Comparison of ENCODE assay signal across 9 cellular contexts in genomic region chr6:108621117-108621516, GRCh38.
A peak's percentile ranks its signal among the peaks of the same experiment; 100 is the strongest.
DNase-seq lines count a peak whose midpoint lies in the region; ATAC-seq and TF ChIP-seq lines count a peak whose summit lies in the region.
"Had no signal": no experiment of that assay in that cellular context is flagged by ENCODE, and none has a peak within 500 bp of the region (broad histone marks: within the 10 kb centered on the region; RNA-seq: fewer than 3 reads in every experiment).

No MANE protein-coding gene starts in this region.

- ATAC-seq in SK-N-SH treated with all-trans-retinoic acid at 6 μM for 48 hours = peak; percentile 35
- ATAC-seq in stimulated activated naive CD8-positive, alpha-beta T cell treated with anti-CD3 and anti-CD28 coated beads, Interleukin-15, Interleukin-2, amounts not matched to agents 100 U/mL and 50 U/mL, for 24 hours = peak; percentile 92

- peak; percentile 30 for DNase-seq in activated T-cell treated with anti-CD3 and anti-CD28 coated beads for 48 hours (ENCODE audit: low read depth)
- DNase-seq in activated T-cell treated with anti-CD3 and anti-CD28 coated beads, Interleukin-2, amount 50 U/mL, for 1 hour = no peak
- peak; percentile 62 for DNase-seq in glomerular visceral epithelial cell (ENCODE audit: extremely low spot score)
- DNase-seq in stimulated activated naive CD8-positive, alpha-beta T cell treated with anti-CD3 and anti-CD28 coated beads, Interleukin-15, Interleukin-2, amounts not matched to agents 100 U/mL and 50 U/mL, for 24 hours = peak; percentile 30
- no peak for DNase-seq in HuH-7 (ENCODE audit: low spot score)
- no peak for DNase-seq in NCI-H146 treated with DMSO at 0.1 percent for 48 hours (lab: John Stamatoyannopoulos, UW; ENCODE audit: unreplicated experiment)
- no peak for DNase-seq in AML-193 (lab: John Stamatoyannopoulos, UW)
- DNase-seq: NCI-H1092 had no signal

TF ChIP-seq in SK-N-SH treated with all-trans-retinoic acid at 6 μM for 48 hours, 23 proteins besides CTCF, POLR2A, EP300 and RAD21:
- TF ChIP-seq ZC3H10 (CRISPR knock-in tag; IDR thresholded peaks at IDR 0.05) (no peak), CSDC2 (CRISPR knock-in tag; IDR thresholded peaks at IDR 0.05) (no peak), RARB (CRISPR knock-in tag; IDR thresholded peaks at IDR 0.05) (no peak), ESRRG (CRISPR knock-in tag; IDR thresholded peaks at IDR 0.05) (no peak), SNAI2 (CRISPR knock-in tag; IDR thresholded peaks at IDR 0.05) (no peak), ZNF8 (CRISPR knock-in tag; IDR thresholded peaks at IDR 0.05) (no peak), ARNTL (CRISPR knock-in tag; IDR thresholded peaks at IDR 0.05; ENCODE audit: borderline replicate concordance, low read depth) (no peak), ZFP3 (CRISPR knock-in tag; IDR thresholded peaks at IDR 0.05) (no peak), PPARA (CRISPR knock-in tag; IDR thresholded peaks at IDR 0.05; ENCODE audit: borderline replicate concordance) (no peak), TCF4 (CRISPR knock-in tag; IDR thresholded peaks at IDR 0.05; ENCODE audit: borderline replicate concordance) (no peak), GLIS3 (CRISPR knock-in tag; IDR thresholded peaks at IDR 0.05) (no peak), OSR1 (CRISPR knock-in tag; IDR thresholded peaks at IDR 0.05) (no peak), ZNF565 (CRISPR knock-in tag; conservative IDR thresholded peaks at IDR 0.05; ENCODE audit: low read depth) (no peak), ISL1 (CRISPR knock-in tag; IDR thresholded peaks at IDR 0.05) (no peak), BACH2 (CRISPR knock-in tag; IDR thresholded peaks at IDR 0.05; ENCODE audit: borderline replicate concordance) (no peak), ZFP30 (CRISPR knock-in tag; IDR thresholded peaks at IDR 0.05) (no peak)
- TF ChIP-seq, protein P1, sequence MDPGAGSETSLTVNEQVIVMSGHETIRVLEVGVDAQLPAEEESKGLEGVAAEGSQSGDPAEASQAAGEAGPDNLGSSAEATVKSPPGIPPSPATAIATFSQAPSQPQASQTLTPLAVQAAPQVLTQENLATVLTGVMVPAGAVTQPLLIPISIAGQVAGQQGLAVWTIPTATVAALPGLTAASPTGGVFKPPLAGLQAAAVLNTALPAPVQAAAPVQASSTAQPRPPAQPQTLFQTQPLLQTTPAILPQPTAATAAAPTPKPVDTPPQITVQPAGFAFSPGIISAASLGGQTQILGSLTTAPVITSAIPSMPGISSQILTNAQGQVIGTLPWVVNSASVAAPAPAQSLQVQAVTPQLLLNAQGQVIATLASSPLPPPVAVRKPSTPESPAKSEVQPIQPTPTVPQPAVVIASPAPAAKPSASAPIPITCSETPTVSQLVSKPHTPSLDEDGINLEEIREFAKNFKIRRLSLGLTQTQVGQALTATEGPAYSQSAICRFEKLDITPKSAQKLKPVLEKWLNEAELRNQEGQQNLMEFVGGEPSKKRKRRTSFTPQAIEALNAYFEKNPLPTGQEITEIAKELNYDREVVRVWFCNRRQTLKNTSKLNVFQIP (CRISPR knock-in tag; IDR thresholded peaks at IDR 0.05; ENCODE audit: borderline replicate concordance, low read depth) = no peak
- TF ChIP-seq, protein P2, sequence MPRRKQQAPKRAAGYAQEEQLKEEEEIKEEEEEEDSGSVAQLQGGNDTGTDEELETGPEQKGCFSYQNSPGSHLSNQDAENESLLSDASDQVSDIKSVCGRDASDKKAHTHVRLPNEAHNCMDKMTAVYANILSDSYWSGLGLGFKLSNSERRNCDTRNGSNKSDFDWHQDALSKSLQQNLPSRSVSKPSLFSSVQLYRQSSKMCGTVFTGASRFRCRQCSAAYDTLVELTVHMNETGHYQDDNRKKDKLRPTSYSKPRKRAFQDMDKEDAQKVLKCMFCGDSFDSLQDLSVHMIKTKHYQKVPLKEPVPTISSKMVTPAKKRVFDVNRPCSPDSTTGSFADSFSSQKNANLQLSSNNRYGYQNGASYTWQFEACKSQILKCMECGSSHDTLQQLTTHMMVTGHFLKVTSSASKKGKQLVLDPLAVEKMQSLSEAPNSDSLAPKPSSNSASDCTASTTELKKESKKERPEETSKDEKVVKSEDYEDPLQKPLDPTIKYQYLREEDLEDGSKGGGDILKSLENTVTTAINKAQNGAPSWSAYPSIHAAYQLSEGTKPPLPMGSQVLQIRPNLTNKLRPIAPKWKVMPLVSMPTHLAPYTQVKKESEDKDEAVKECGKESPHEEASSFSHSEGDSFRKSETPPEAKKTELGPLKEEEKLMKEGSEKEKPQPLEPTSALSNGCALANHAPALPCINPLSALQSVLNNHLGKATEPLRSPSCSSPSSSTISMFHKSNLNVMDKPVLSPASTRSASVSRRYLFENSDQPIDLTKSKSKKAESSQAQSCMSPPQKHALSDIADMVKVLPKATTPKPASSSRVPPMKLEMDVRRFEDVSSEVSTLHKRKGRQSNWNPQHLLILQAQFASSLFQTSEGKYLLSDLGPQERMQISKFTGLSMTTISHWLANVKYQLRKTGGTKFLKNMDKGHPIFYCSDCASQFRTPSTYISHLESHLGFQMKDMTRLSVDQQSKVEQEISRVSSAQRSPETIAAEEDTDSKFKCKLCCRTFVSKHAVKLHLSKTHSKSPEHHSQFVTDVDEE (CRISPR knock-in tag; IDR thresholded peaks at IDR 0.05) = no peak
- TF ChIP-seq, protein P3, sequence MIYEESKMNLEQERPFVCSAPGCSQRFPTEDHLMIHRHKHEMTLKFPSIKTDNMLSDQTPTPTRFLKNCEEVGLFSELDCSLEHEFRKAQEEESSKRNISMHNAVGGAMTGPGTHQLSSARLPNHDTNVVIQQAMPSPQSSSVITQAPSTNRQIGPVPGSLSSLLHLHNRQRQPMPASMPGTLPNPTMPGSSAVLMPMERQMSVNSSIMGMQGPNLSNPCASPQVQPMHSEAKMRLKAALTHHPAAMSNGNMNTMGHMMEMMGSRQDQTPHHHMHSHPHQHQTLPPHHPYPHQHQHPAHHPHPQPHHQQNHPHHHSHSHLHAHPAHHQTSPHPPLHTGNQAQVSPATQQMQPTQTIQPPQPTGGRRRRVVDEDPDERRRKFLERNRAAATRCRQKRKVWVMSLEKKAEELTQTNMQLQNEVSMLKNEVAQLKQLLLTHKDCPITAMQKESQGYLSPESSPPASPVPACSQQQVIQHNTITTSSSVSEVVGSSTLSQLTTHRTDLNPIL (CRISPR knock-in tag; IDR thresholded peaks at IDR 0.05; ENCODE audit: low read depth) = no peak

Comparison
In these comparisons a context has a peak if more than half of its experiments do, and no peak if none do; other contexts are left out.
1. DNase-seq: peak in activated T-cell treated with anti-CD3 and anti-CD28 coated beads for 48 hours (single experiment), glomerular visceral epithelial cell (single experiment) and stimulated activated naive CD8-positive, alpha-beta T cell treated with anti-CD3 and anti-CD28 coated beads, Interleukin-15, Interleukin-2, amounts not matched to agents 100 U/mL and 50 U/mL, for 24 hours (single experiment); none in activated T-cell treated with anti-CD3 and anti-CD28 coated beads, Interleukin-2, amount 50 U/mL, for 1 hour (single experiment), HuH-7 (single experiment), NCI-H146 treated with DMSO at 0.1 percent for 48 hours (single experiment) and AML-193 (0 of 2).